In genomic region chr14:31825459-31825858, GRCh38 we compare ENCODE assay signal across 26 cellular contexts.
DNase-seq lines count a peak whose midpoint lies in the region; ATAC-seq, FAIRE-seq and TF ChIP-seq lines count a peak whose summit lies in the region.
"Had no signal": no experiment of that assay in that cellular context is flagged by ENCODE, and none has a peak within 500 bp of the region (broad histone marks: within the 10 kb centered on the region; RNA-seq: fewer than 3 reads in every experiment).

No MANE protein-coding gene starts in this region.

- H3K36me3 Mint-ChIP-seq in T-helper 17 cell (ENCODE audit: low read depth) (no peaks in the 10 kb centered on the region), Caco-2 (ENCODE audit: insufficient read depth, unreplicated experiment) (no peaks in the 10 kb centered on the region)
- peaks cover 0 to 11% of the 10 kb centered on the region in 2 donors for H3K36me3 Mint-ChIP-seq in stimulated activated naive B cell treated with anti-CD40 and anti-IgM and Interleukin-4, amounts not matched to agents 10 μg/mL and 1 μg/mL and 100 μg/mL, for 72 hours

- no peak for FAIRE-seq in HepG2 (lab: Jason Lieb, UNC)
- FAIRE-seq in K562 (lab: Jason Lieb, UNC), result no peak
- FAIRE-seq: A549, GM12891, GM18507, H1 had no signal

- CTCF ChIA-PET in HepG2 (lab: Yijun Ruan, JAX; ENCODE audit: low intra/inter-chr PET ratio, low total read pairs), result no interaction called here
- CTCF ChIA-PET in K562 (lab: Yijun Ruan, JAX; ENCODE audit: low intra/inter-chr PET ratio), result interaction anchor here (0.7 kb wide), 1 partner anchor 1511 kb away, joined by 3 read pairs; no protein-coding TSS in a partner anchor
- CTCF ChIA-PET in Caco-2 (lab: Charles Lee), result no interaction called here

- H3K9me3 ChIP-seq in HepG2 (ENCODE audit: low read length) (no peaks in the 10 kb centered on the region), right lobe of liver (no peaks in the 10 kb centered on the region), T-helper 17 cell (ENCODE audit: control insufficient read depth, low read length, poor library complexity, severe bottlenecking) (no peaks in the 10 kb centered on the region), K562 (replicated peaks; ENCODE audit: control insufficient read depth, insufficient read depth, low read depth, low read length) (no peaks in the 10 kb centered on the region), Caco-2 (no peaks in the 10 kb centered on the region)
- H3K9me3 ChIP-seq: A549; BE2C; BLaER1 treated with 17β-estradiol and CSF1 and Interleukin-3, amounts not matched to agents 10 nM and 100 nM had no signal

- no peaks in the 10 kb centered on the region for H4K20me1 ChIP-seq in HepG2 (ENCODE audit: insufficient read depth, low read length)
- no peaks in the 10 kb centered on the region for H4K20me1 ChIP-seq in K562 (replicated peaks; ENCODE audit: control insufficient read depth, insufficient read depth, low read length)
- H4K20me1 ChIP-seq: BLaER1 treated with 17β-estradiol and CSF1 and Interleukin-3, amounts not matched to agents 10 nM and 100 nM had no signal

- H3K4me1 ChIP-seq in HepG2 (ENCODE audit: insufficient read depth, low read length), result no peaks in the 10 kb centered on the region
- H3K4me1 ChIP-seq in right lobe of liver, result no peaks in the 10 kb centered on the region
- H3K4me1 ChIP-seq in K562 (replicated peaks in 1 of 2; ENCODE audit: control insufficient read depth in 2 of 2, insufficient read depth in 2 of 2, low read length in 2 of 2), result no peaks in the 10 kb centered on the region; a peak in 1 of 5 replicates
- no peaks in the 10 kb centered on the region; the same call in 1 of the 2 replicates for H3K4me1 ChIP-seq in Caco-2
- H3K4me1 ChIP-seq: BE2C had no signal

- BruUV-seq in HepG2 (replicated peaks; lab: Mats Ljungman, UMichigan) (no TSS peak), K562 (replicated peaks; lab: Mats Ljungman, UMichigan) (no TSS peak), Caco-2 (replicated peaks; lab: Mats Ljungman, UMichigan) (no TSS peak)

- H3K4me1 Mint-ChIP-seq in T-helper 17 cell, result no peaks in the 10 kb centered on the region
- H3K4me1 Mint-ChIP-seq in stimulated activated naive B cell treated with anti-CD40 and anti-IgM and Interleukin-4, amounts not matched to agents 10 μg/mL and 1 μg/mL and 100 μg/mL, for 72 hours, result no peaks in the 10 kb centered on the region
- H3K4me1 Mint-ChIP-seq in Caco-2 (ENCODE audit: low read depth, unreplicated experiment), result peaks cover 13% of the 10 kb centered on the region
- H3K4me1 Mint-ChIP-seq: CD14-positive monocyte; CD8-positive, alpha-beta memory T cell had no signal

- intact Hi-C loops in HepG2 (cut with micrococcal nuclease; ENCODE audit: unreplicated experiment) (no loop called here), right lobe of liver (cut with DNase I) (no loop called here), K562 (cut with micrococcal nuclease) (no loop called here), Caco-2 (cut with micrococcal nuclease; ENCODE audit: unreplicated experiment) (no loop called here)

- H3K27me3 ChIP-seq in HepG2 (ENCODE audit: control insufficient read depth in 1 of 2, insufficient read depth in 2 of 2, low read length in 2 of 2) (no peaks in the 10 kb centered on the region), right lobe of liver (no peaks in the 10 kb centered on the region), K562 (ENCODE audit: control insufficient read depth in 2 of 2, insufficient read depth in 2 of 2, low read length in 2 of 2) (no peaks in the 10 kb centered on the region), Caco-2 (replicated peaks; ENCODE audit: control insufficient read depth, insufficient read depth, low read length) (no peaks in the 10 kb centered on the region)
- H3K27me3 ChIP-seq: BE2C; BLaER1 treated with 17β-estradiol and CSF1 and Interleukin-3, amounts not matched to agents 10 nM and 100 nM had no signal

- H3K4me3 Mint-ChIP-seq in T-helper 17 cell (no peak overlapping the region), Caco-2 (ENCODE audit: unreplicated experiment) (no peak overlapping the region)
- H3K4me3 Mint-ChIP-seq in stimulated activated naive B cell treated with anti-CD40 and anti-IgM and Interleukin-4, amounts not matched to agents 10 μg/mL and 1 μg/mL and 100 μg/mL, for 72 hours, result no peak overlapping the region
- H3K4me3 Mint-ChIP-seq: CD14-positive monocyte; CD4-positive, alpha-beta T cell; CD8-positive, alpha-beta memory T cell had no signal

- H2AFZ ChIP-seq in HepG2 (ENCODE audit: low read length) (no peak overlapping the region), K562 (ENCODE audit: low read depth, low read length) (no peak overlapping the region)
- H2AFZ ChIP-seq: GM23248 had no signal

- TF ChIP-seq CTCF in HepG2 (CRISPR knock-in tag; IDR thresholded peaks at IDR 0.05) (no peak), right lobe of liver (IDR thresholded peaks at IDR 0.05) (no peak), K562 (IDR thresholded peaks at IDR 0.05 in 2 of 3, conservative IDR thresholded peaks at IDR 0.05 in 1 of 3; ENCODE audit: insufficient read depth in 2 of 3, low read depth in 1 of 3, low read length in 3 of 3) (no peak), Caco-2 (IDR thresholded peaks at IDR 0.05; ENCODE audit: insufficient read depth in 1 of 2, low read depth in 1 of 2, low read length in 1 of 2, severe bottlenecking in 1 of 2, unreplicated experiment in 1 of 2) (no peak)

- POLR2A ChIA-PET in HepG2 (lab: Yijun Ruan, JAX), result no interaction called here
- POLR2A ChIA-PET in K562 (lab: Yijun Ruan, JAX), result no interaction called here
- POLR2A ChIA-PET in Caco-2 (lab: Charles Lee), result no interaction called here

- no peak for DNase-seq in HepG2 (ENCODE audit: low spot score)
- no peak for DNase-seq in right lobe of liver
- DNase-seq in T-helper 17 cell, result no peak
- no peak for DNase-seq in K562 (ENCODE audit: extremely low read depth in 1 of 4, low spot score in 3 of 4)
- no peak for DNase-seq in stimulated activated naive B cell treated with anti-CD40 and anti-IgM and Interleukin-4, amounts not matched to agents 10 μg/mL and 1 μg/mL and 100 μg/mL, for 72 hours
- no peak for DNase-seq in Caco-2
- no peak for DNase-seq in NCI-H2171 (lab: John Stamatoyannopoulos, UW)
- DNase-seq: 8988T; ACHN; AML-193; BE2C; Calu3; CD4-positive, alpha-beta T cell; CD8-positive, alpha-beta memory T cell; DMS53; DMS79 treated with DMSO at 0.1 percent for 48 hours; GF-D8; GM23248; H7; HCEC 1CT had no signal

- no peak for ATAC-seq in HepG2
- ATAC-seq in right lobe of liver, result no peak
- ATAC-seq in T-helper 17 cell, result no peak
- ATAC-seq in K562, result no peak
- no peak for ATAC-seq in stimulated activated naive B cell treated with anti-CD40 and anti-IgM and Interleukin-4, amounts not matched to agents 10 μg/mL and 1 μg/mL and 100 μg/mL, for 72 hours (replicated peaks)
- ATAC-seq: A549 had no signal

- no peaks in the 10 kb centered on the region for H3K9me1 ChIP-seq in K562 (ENCODE audit: control insufficient read depth, insufficient read depth, low read length)

- H3K27ac ChIP-seq in HepG2 (ENCODE audit: extremely low read length, insufficient read depth, low read length) (no peak overlapping the region), right lobe of liver (no peak overlapping the region), K562 (ENCODE audit: extremely low read depth, low read depth, low read length) (no peak overlapping the region)
- H3K27ac ChIP-seq: A549; BLaER1 treated with 17β-estradiol and CSF1 and Interleukin-3, amounts not matched to agents 10 nM and 100 nM; GM23248 had no signal

- H3K36me3 ChIP-seq in HepG2 (replicated peaks in 1 of 2; ENCODE audit: control insufficient read depth in 1 of 2, insufficient read depth in 2 of 2, low read length in 2 of 2) (0 out of 5 replicates have a peak, but pooled peaks cover 0 to 4% of the 10 kb centered on the region in 2 experiments), right lobe of liver (no peaks in the 10 kb centered on the region), K562 (ENCODE audit: control insufficient read depth, insufficient read depth, low read length) (no peaks in the 10 kb centered on the region), Caco-2 (ENCODE audit: control insufficient read depth, insufficient read depth, low read length) (no peaks in the 10 kb centered on the region)
- H3K36me3 ChIP-seq: BE2C; BLaER1 treated with 17β-estradiol and CSF1 and Interleukin-3, amounts not matched to agents 10 nM and 100 nM had no signal

- H3K79me2 ChIP-seq in HepG2 (ENCODE audit: insufficient read depth, low read length) (no peaks in the 10 kb centered on the region), K562 (ENCODE audit: control insufficient read depth, insufficient read depth, low read length) (no peaks in the 10 kb centered on the region)

- H3K27ac Mint-ChIP-seq in T-helper 17 cell (peak overlapping the region; percentile 3), Caco-2 (ENCODE audit: unreplicated experiment) (no peak overlapping the region)
- peak overlapping the region; percentile 14 for H3K27ac Mint-ChIP-seq in stimulated activated naive B cell treated with anti-CD40 and anti-IgM and Interleukin-4, amounts not matched to agents 10 μg/mL and 1 μg/mL and 100 μg/mL, for 72 hours
- H3K27ac Mint-ChIP-seq: CD4-positive, alpha-beta T cell had no signal

- in situ Hi-C loops in HepG2 (cut with HindIII; ENCODE audit: extremely low pct_ligation_motif_present, low pct_unique_long_range_greater_than_20kb) (no loop called here), K562 (cut with MboI) (no loop called here)

- no peaks in the 10 kb centered on the region for H3K27me3 Mint-ChIP-seq in T-helper 17 cell
- no peaks in the 10 kb centered on the region for H3K27me3 Mint-ChIP-seq in stimulated activated naive B cell treated with anti-CD40 and anti-IgM and Interleukin-4, amounts not matched to agents 10 μg/mL and 1 μg/mL and 100 μg/mL, for 72 hours
- H3K27me3 Mint-ChIP-seq in Caco-2 (ENCODE audit: insufficient read depth, unreplicated experiment), result no peaks in the 10 kb centered on the region
- H3K27me3 Mint-ChIP-seq: CD4-positive, alpha-beta T cell; CD8-positive, alpha-beta memory T cell had no signal

- H3K9me3 Mint-ChIP-seq in stimulated activated naive B cell treated with anti-CD40 and anti-IgM and Interleukin-4, amounts not matched to agents 10 μg/mL and 1 μg/mL and 100 μg/mL, for 72 hours, result no peaks in the 10 kb centered on the region
- no peaks in the 10 kb centered on the region for H3K9me3 Mint-ChIP-seq in Caco-2 (ENCODE audit: unreplicated experiment)
- H3K9me3 Mint-ChIP-seq: CD4-positive, alpha-beta T cell had no signal

- H3K4me2 ChIP-seq in HepG2 (ENCODE audit: low read depth, low read length) (no peak overlapping the region), K562 (ENCODE audit: insufficient read depth, low read length) (no peak overlapping the region)
- H3K4me2 ChIP-seq: A549; BLaER1 treated with 17β-estradiol and CSF1 and Interleukin-3, amounts not matched to agents 10 nM and 100 nM had no signal

- H3K9ac ChIP-seq in HepG2 (ENCODE audit: insufficient read depth, low read depth, low read length) (no peak overlapping the region), K562 (ENCODE audit: insufficient read depth in 1 of 2, low read depth in 2 of 2, low read length in 2 of 2) (no peak overlapping the region)
- H3K9ac ChIP-seq: BLaER1 treated with 17β-estradiol and CSF1 and Interleukin-3, amounts not matched to agents 10 nM and 100 nM; GM23248 had no signal

- TF ChIP-seq POLR2A in HepG2 (IDR thresholded peaks at IDR 0.05; ENCODE audit: insufficient read depth in 1 of 2, low read depth in 2 of 2, low read length in 2 of 2) (no peak), right lobe of liver (IDR thresholded peaks at IDR 0.05) (no peak), K562 (conservative IDR thresholded peaks at IDR 0.05) (no peak)

- no peak for TF ChIP-seq EP300 in HepG2 (IDR thresholded peaks at IDR 0.05; ENCODE audit: low read depth in 2 of 2, low read length in 2 of 2)
- TF ChIP-seq EP300 in HepG2 (CRISPR knock-in tag; IDR thresholded peaks at IDR 0.05; ENCODE audit: borderline replicate concordance), result no peak
- no peak for TF ChIP-seq EP300 in K562 (IDR thresholded peaks at IDR 0.05; ENCODE audit: low read length)

- no peak overlapping the region for H3K4me3 ChIP-seq in HepG2 (replicated peaks in 1 of 3; ENCODE audit: insufficient read depth in 1 of 3, low read depth in 2 of 3, low read length in 3 of 3)
- no peak overlapping the region for H3K4me3 ChIP-seq in right lobe of liver
- H3K4me3 ChIP-seq in K562, result no peak overlapping the region
- H3K4me3 ChIP-seq in Caco-2 (ENCODE audit: low read depth, low read length), result no peak overlapping the region
- H3K4me3 ChIP-seq: A549; BLaER1 treated with 17β-estradiol and CSF1 and Interleukin-3, amounts not matched to agents 10 nM and 100 nM; GM23248 had no signal

- TF ChIP-seq RAD21 in HepG2 (CRISPR knock-in tag; IDR thresholded peaks at IDR 0.05) (no peak), K562 (CRISPR knock-in tag; conservative IDR thresholded peaks at IDR 0.05 in 1 of 2, IDR thresholded peaks at IDR 0.05 in 1 of 2) (no peak)

Comparison
In these comparisons a context has a peak if more than half of its experiments do, and no peak if none do; other contexts are left out.
1. Of the 241 proteins assayed by ChIP-seq in both HepG2 and K562: peak only in HepG2: NBN, PHB2, RAD51 and ZNF282; only in K562: ZNF512; in both: none; in neither: 235; mixed calls (peak in some experiments, not most) for 1.